In the genomic region with DNA sequence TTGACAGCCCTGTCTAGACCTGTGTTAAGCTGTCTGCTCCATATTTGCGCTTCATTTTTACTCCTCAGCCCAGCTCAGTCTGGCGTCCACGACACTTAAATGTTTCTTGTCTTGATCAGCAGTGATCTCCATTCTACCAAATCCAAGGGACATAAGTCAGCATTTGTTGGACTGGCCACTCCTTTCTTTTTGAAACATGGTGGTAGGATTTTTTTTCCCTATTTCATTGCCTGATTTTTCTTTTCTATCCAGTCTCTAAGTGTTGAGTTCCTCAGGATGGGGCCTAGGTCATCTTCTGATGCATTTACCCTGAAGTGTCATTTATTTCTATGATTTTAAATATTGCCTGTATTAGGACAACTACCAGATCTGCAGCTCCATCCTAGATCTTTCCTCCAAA, we compare ENCODE assay signal across 1 cellular context.
TF ChIP-seq lines count a peak whose summit lies in the region.

No MANE protein-coding gene starts in this region.

TF ChIP-seq in HEK293, 187 proteins besides CTCF, POLR2A, EP300 and RAD21 (continued from another document):
- TF ChIP-seq ZNF175 (tag by site-specific recombination; IDR thresholded peaks at IDR 0.05) (no peak), ZNF248 (tag by site-specific recombination; IDR thresholded peaks at IDR 0.05) (no peak), ZFP69B (tag by site-specific recombination; IDR thresholded peaks at IDR 0.05) (no peak), YY1 (tag by site-specific recombination; IDR thresholded peaks at IDR 0.05) (no peak), KLF8 (tag by site-specific recombination; IDR thresholded peaks at IDR 0.05) (no peak), SCRT1 (tag by site-specific recombination; IDR thresholded peaks at IDR 0.05; ENCODE audit: borderline replicate concordance) (no peak), ZNF112 (tag by site-specific recombination; IDR thresholded peaks at IDR 0.05) (no peak), KLF9 (tag by site-specific recombination; IDR thresholded peaks at IDR 0.05; ENCODE audit: low read depth) (no peak), ZNF585B (tag by site-specific recombination; IDR thresholded peaks at IDR 0.05) (no peak), ZNF311 (tag by site-specific recombination; IDR thresholded peaks at IDR 0.05; ENCODE audit: borderline replicate concordance) (no peak), ZNF837 (tag by site-specific recombination; IDR thresholded peaks at IDR 0.05) (no peak), ZBTB7A (tag by site-specific recombination; IDR thresholded peaks at IDR 0.05; ENCODE audit: low read depth) (no peak)
- TF ChIP-seq, protein P1, sequence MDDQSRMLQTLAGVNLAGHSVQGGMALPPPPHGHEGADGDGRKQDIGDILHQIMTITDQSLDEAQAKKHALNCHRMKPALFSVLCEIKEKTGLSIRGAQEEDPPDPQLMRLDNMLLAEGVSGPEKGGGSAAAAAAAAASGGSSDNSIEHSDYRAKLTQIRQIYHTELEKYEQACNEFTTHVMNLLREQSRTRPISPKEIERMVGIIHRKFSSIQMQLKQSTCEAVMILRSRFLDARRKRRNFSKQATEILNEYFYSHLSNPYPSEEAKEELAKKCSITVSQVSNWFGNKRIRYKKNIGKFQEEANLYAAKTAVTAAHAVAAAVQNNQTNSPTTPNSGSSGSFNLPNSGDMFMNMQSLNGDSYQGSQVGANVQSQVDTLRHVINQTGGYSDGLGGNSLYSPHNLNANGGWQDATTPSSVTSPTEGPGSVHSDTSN (CRISPR knock-in tag; IDR thresholded peaks at IDR 0.05): no peak
- TF ChIP-seq, protein P2, sequence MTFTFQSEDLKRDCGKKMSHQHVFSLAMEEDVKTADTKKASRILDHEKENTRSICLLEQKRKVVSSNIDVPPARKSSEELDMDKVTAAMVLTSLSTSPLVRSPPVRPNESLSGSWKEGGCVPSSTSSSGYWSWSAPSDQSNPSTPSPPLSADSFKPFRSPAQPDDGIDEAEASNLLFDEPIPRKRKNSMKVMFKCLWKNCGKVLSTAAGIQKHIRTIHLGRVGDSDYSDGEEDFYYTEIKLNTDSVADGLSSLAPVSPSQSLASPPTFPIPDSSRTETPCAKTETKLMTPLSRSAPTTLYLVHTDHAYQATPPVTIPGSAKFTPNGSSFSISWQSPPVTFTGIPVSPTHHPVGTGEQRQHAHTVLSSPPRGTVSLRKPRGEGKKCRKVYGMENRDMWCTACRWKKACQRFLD (tag by site-specific recombination; IDR thresholded peaks at IDR 0.05): no peak
